ENCODE assay signal across 22 cellular contexts in genomic region chr6:24501914-24502313, GRCh38. TPM values are rescaled to one million over a fixed set of nuclear protein-coding genes. Genes with fewer than 3 reads are reported as not detected.
DNase-seq lines count a peak whose midpoint lies in the region; ATAC-seq, FAIRE-seq and TF ChIP-seq lines count a peak whose summit lies in the region.
"Had no signal": no experiment of that assay in that cellular context is flagged by ENCODE, and none has a peak within 500 bp of the region (broad histone marks: within the 10 kb centered on the region; RNA-seq: fewer than 3 reads in every experiment).

No MANE protein-coding gene starts in this region.

- no peak for TF ChIP-seq POLR2A in A549 (IDR thresholded peaks at IDR 0.05; ENCODE audit: low read length)

- H3K27me3 Mint-ChIP-seq in Caco-2 (ENCODE audit: insufficient read depth, unreplicated experiment): no peaks in the 10 kb centered on the region

- H3K4me1 ChIP-seq in A549 (peaks cover 14% of the 10 kb centered on the region; the same call in 2 of the 3 replicates), Caco-2 (peaks cover 39% of the 10 kb centered on the region), colonic mucosa (no peaks in the 10 kb centered on the region)
- H3K4me1 ChIP-seq: BLaER1 had no signal

- H3K9ac ChIP-seq in colonic mucosa (ENCODE audit: low read depth in 2 of 2, low read length in 2 of 2): no peak overlapping the region
- H3K9ac ChIP-seq: BLaER1, KMS-11 had no signal

- no peaks in the 10 kb centered on the region for H3K27me3 ChIP-seq in Caco-2 (replicated peaks; ENCODE audit: control insufficient read depth, insufficient read depth, low read length)
- H3K27me3 ChIP-seq in colonic mucosa: no peaks in the 10 kb centered on the region
- H3K27me3 ChIP-seq: BLaER1 had no signal

- peaks cover 34% of the 10 kb centered on the region for H3K4me1 Mint-ChIP-seq in Caco-2 (ENCODE audit: low read depth, unreplicated experiment)
- H3K4me1 Mint-ChIP-seq: CD14-positive monocyte had no signal

- no peak overlapping the region for H3K4me3 ChIP-seq in A549
- no peak overlapping the region for H3K4me3 ChIP-seq in Caco-2 (ENCODE audit: low read depth, low read length)
- H3K4me3 ChIP-seq in colonic mucosa: no peak overlapping the region
- H3K4me3 ChIP-seq: BLaER1, GM12878 had no signal

- intact Hi-C loops in Caco-2 (cut with micrococcal nuclease; ENCODE audit: unreplicated experiment): loop anchor here (10.0 kb wide), 1 partner anchor 177 kb away; no protein-coding TSS in a partner anchor
- intact Hi-C loops in colonic mucosa (cut with DNase I): no loop called here

- TF ChIP-seq CTCF in A549 (IDR thresholded peaks at IDR 0.05) (no peak), Caco-2 (IDR thresholded peaks at IDR 0.05; ENCODE audit: insufficient read depth in 1 of 2, low read depth in 1 of 2, low read length in 1 of 2, severe bottlenecking in 1 of 2, unreplicated experiment in 1 of 2) (no peak), colonic mucosa (IDR thresholded peaks at IDR 0.05) (no peak)

- no peak for TF ChIP-seq EP300 in A549 (IDR thresholded peaks at IDR 0.05)

- peaks cover 1% of the 10 kb centered on the region for H3K9me3 Mint-ChIP-seq in Caco-2 (ENCODE audit: unreplicated experiment)

- peaks cover 2% of the 10 kb centered on the region; the same call in 1 of the 2 replicates for H3K36me3 ChIP-seq in Caco-2 (ENCODE audit: control insufficient read depth, insufficient read depth, low read length)
- H3K36me3 ChIP-seq in colonic mucosa: no peaks in the 10 kb centered on the region

- CTCF ChIA-PET in A549 (lab: Yijun Ruan, JAX): no interaction called here
- CTCF ChIA-PET in Caco-2 (lab: Charles Lee): interaction anchor here (1.2 kb wide), 1 partner anchor 19 kb away, joined by 5 read pairs; no protein-coding TSS in a partner anchor

- H3K4me3 Mint-ChIP-seq in Caco-2 (ENCODE audit: unreplicated experiment): peak overlapping the region; percentile 54
- H3K4me3 Mint-ChIP-seq: CD14-positive monocyte; CD8-positive, alpha-beta T cell; HFFc6 had no signal

- no peak overlapping the region for H3K27ac Mint-ChIP-seq in Caco-2 (ENCODE audit: unreplicated experiment)
- H3K27ac Mint-ChIP-seq: CD14-positive monocyte, HFFc6 had no signal

- peak in 1 of 2 experiments; percentile 51; a peak in 2 of 6 replicates for ATAC-seq in A549
- ATAC-seq in HG02763 (IDR thresholded peaks at IDR 0.05; ENCODE audit: unreplicated experiment): no peak
- no peak for ATAC-seq in GM21515 (IDR thresholded peaks at IDR 0.05; ENCODE audit: unreplicated experiment)
- ATAC-seq in GM18520 (IDR thresholded peaks at IDR 0.05; ENCODE audit: unreplicated experiment): no peak
- ATAC-seq: CD8-positive, alpha-beta T cell; GM12878; HCT116 had no signal

- no peak for TF ChIP-seq RAD21 in A549 (conservative IDR thresholded peaks at IDR 0.05 in 1 of 2, IDR thresholded peaks at IDR 0.05 in 1 of 2)

- POLR2A ChIA-PET in A549 (lab: Yijun Ruan, JAX): no interaction called here
- POLR2A ChIA-PET in Caco-2 (lab: Charles Lee): no interaction called here

- H3K27ac ChIP-seq in A549: no peak overlapping the region
- H3K27ac ChIP-seq in colonic mucosa: no peak overlapping the region
- H3K27ac ChIP-seq: BLaER1, KMS-11 had no signal

- peak in 1 of 2 experiments; percentile 33 for DNase-seq in A549 (ENCODE audit: low read depth in 1 of 2, low spot score in 1 of 2)
- DNase-seq in Caco-2: peak; percentile 63 to 67
- DNase-seq in colonic mucosa: peak; percentile 28
- peak; percentile 52 for DNase-seq in mucosa of gallbladder (ENCODE audit: low spot score)
- DNase-seq: CD8-positive, alpha-beta T cell; COR-L47; DND-41; EL; GOT3; H7; HFFc6 had no signal

- peak overlapping the region; percentile 49; the same call in 2 of the 3 replicates for H3K4me2 ChIP-seq in A549
- H3K4me2 ChIP-seq: BLaER1, KMS-11 had no signal

- H3K9me3 ChIP-seq in A549 (no peaks in the 10 kb centered on the region), Caco-2 (no peaks in the 10 kb centered on the region), colonic mucosa (no peaks in the 10 kb centered on the region)

- FAIRE-seq in A549 (lab: Jason Lieb, UNC): no peak
- FAIRE-seq: D721Med, GM12878, GM19239 had no signal

- no TSS peak for BruUV-seq in Caco-2 (replicated peaks; lab: Mats Ljungman, UMichigan)

- peaks cover 32% of the 10 kb centered on the region for H3K36me3 Mint-ChIP-seq in Caco-2 (ENCODE audit: insufficient read depth, unreplicated experiment)
- H3K36me3 Mint-ChIP-seq: CD14-positive monocyte had no signal

TF ChIP-seq in A549, 52 proteins besides CTCF, POLR2A, EP300 and RAD21:
- TF ChIP-seq, protein P1, sequence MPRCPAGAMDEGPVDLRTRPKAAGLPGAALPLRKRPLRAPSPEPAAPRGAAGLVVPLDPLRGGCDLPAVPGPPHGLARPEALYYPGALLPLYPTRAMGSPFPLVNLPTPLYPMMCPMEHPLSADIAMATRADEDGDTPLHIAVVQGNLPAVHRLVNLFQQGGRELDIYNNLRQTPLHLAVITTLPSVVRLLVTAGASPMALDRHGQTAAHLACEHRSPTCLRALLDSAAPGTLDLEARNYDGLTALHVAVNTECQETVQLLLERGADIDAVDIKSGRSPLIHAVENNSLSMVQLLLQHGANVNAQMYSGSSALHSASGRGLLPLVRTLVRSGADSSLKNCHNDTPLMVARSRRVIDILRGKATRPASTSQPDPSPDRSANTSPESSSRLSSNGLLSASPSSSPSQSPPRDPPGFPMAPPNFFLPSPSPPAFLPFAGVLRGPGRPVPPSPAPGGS (IDR thresholded peaks at IDR 0.05): no peak
- TF ChIP-seq MYC (IDR thresholded peaks at IDR 0.05; ENCODE audit: borderline replicate concordance, low read length) (no peak), TP53 (CRISPR knock-in tag; IDR thresholded peaks at IDR 0.05) (no peak)
TF ChIP-seq in A549: peak in this region for 0.

RNA-seq across cellular contexts. Expression of gene ALDH5A1, which starts 7.1 kb away (rescaled TPM):
- polyA plus RNA-seq in A549 (2011; rRNA removed) (8.8 and 10.9 TPM in 2 replicates), A549 (2017; fragmentation: RNase III; extraction: RNeasy Plus Mini Kit Qiagen cat#74134 plus additional on column Dnase treatment) (6.9 to 7.2 TPM (median 7.1 TPM) in 3 replicates)
- polyA plus RNA-seq in A549 (2012; cell fraction: cytosol; rRNA removed): 3.0 and 4.0 TPM in 2 replicates
- polyA plus RNA-seq in A549 (2012; cell fraction: nucleus; rRNA removed): 4.2 and 4.3 TPM in 2 replicates
- 7.4 and 8.5 TPM in 2 replicates for polyA minus RNA-seq in A549 (2011; rRNA and poly(A)+ RNA removed)
- total RNA-seq in Caco-2 (2022) (42.4 and 45.3 TPM in 2 replicates), colonic mucosa (10 to 100 TPM; 12.2 to 16.4 TPM), mucosa of gallbladder (20.7 TPM)

RNA-seq across cellular contexts. Expression of gene GPLD1, which starts 12.5 kb away (rescaled TPM):
- polyA plus RNA-seq in A549 (2011; rRNA removed) (2.6 and 3.2 TPM in 2 replicates), A549 (2017; fragmentation: RNase III; extraction: RNeasy Plus Mini Kit Qiagen cat#74134 plus additional on column Dnase treatment) (1.2 to 1.6 TPM (median 1.3 TPM) in 3 replicates)
- polyA plus RNA-seq in A549 (2012; cell fraction: cytosol; rRNA removed): 0.86 and 1.0 TPM in 2 replicates
- polyA plus RNA-seq in A549 (2012; cell fraction: nucleus; rRNA removed): 1.3 and 1.8 TPM in 2 replicates
- polyA minus RNA-seq in A549 (2011; rRNA and poly(A)+ RNA removed): 2.5 and 3.1 TPM in 2 replicates
- total RNA-seq in Caco-2 (2022) (9.0 and 10.1 TPM in 2 replicates), colonic mucosa (under 1 TPM; 0.84 to 0.88 TPM), mucosa of gallbladder (2.3 TPM)
- total RNA-seq: LHCN-M2 had no signal
- polyA plus RNA-seq: CD14-positive monocyte had no signal
